8 cellular contexts compared by ENCODE assay signal in genomic region chr7:143836622-143837021, GRCh38.
DNase-seq lines count a peak whose midpoint lies in the region; ATAC-seq and TF ChIP-seq lines count a peak whose summit lies in the region.
"Not testable (repeated sequence)": the region's sequence is repeated elsewhere in the genome, so short reads cannot be mapped to it uniquely, and the experiment has no call there.

No MANE protein-coding gene starts in this region.

- not testable (repeated sequence) for H3K4me1 Mint-ChIP-seq in T-helper 17 cell; progenitor cell of endocrine pancreas (ENCODE audit: low read depth)

- no CpG with 5 or more reads among the region's 38 CpGs for WGBS in gastroesophageal sphincter (ENCODE audit: low coverage in 1 of 2), 2 donors
- WGBS in suprapubic skin, result no CpG with 5 or more reads among the region's 38 CpGs

- H3K4me3 ChIP-seq in gastroesophageal sphincter (peak overlapping the region; percentile 26 to 47), suprapubic skin (peak overlapping the region; percentile 47)

- ATAC-seq in GM18499 (IDR thresholded peaks at IDR 0.05; ENCODE audit: insufficient read depth, unreplicated experiment) (peak; percentile 68), HG02642 (IDR thresholded peaks at IDR 0.05; ENCODE audit: poor library complexity, unreplicated experiment) (peak; percentile 84), T-helper 17 cell (peak; percentile 82), gastroesophageal sphincter (peak; percentile 96)

- H3K36me3 Mint-ChIP-seq in T-helper 17 cell (ENCODE audit: low read depth); progenitor cell of endocrine pancreas (ENCODE audit: insufficient read depth): not testable (repeated sequence)

- H3K36me3 ChIP-seq in gastroesophageal sphincter, suprapubic skin: not testable (repeated sequence)

- not testable (repeated sequence) for H3K9me3 Mint-ChIP-seq in progenitor cell of endocrine pancreas (ENCODE audit: low read depth)

- DNase-seq in NCI-H1105 (lab: John Stamatoyannopoulos, UW) (peak; percentile 62), T-helper 17 cell (peak; percentile 65 to 95 (median 91)), progenitor cell of endocrine pancreas (ENCODE audit: low spot score, unreplicated experiment) (peak; percentile 91), suprapubic skin (ENCODE audit: low spot score in 2 of 2) (peak; percentile 98)
- peak; percentile 95 for DNase-seq in activated gamma-delta T cell treated with anti-CD3 and anti-CD28 coated beads, Interleukin-2, amount 50 U/mL, for 16 hours (ENCODE audit: low read depth)

- not testable (repeated sequence) for H3K27me3 Mint-ChIP-seq in T-helper 17 cell, progenitor cell of endocrine pancreas

- not testable (repeated sequence) for TF ChIP-seq EP300 in gastroesophageal sphincter (IDR thresholded peaks at IDR 0.05); suprapubic skin (IDR thresholded peaks at IDR 0.05)

- TF ChIP-seq CTCF in gastroesophageal sphincter (IDR thresholded peaks at IDR 0.05); progenitor cell of endocrine pancreas (IDR thresholded peaks at IDR 0.05; ENCODE audit: unreplicated experiment); suprapubic skin (IDR thresholded peaks at IDR 0.05): not testable (repeated sequence)

- not testable (repeated sequence) for H3K9me3 ChIP-seq in T-helper 17 cell (ENCODE audit: control insufficient read depth, low read length, poor library complexity, severe bottlenecking); gastroesophageal sphincter; suprapubic skin

- not testable (repeated sequence) for TF ChIP-seq POLR2A in gastroesophageal sphincter (IDR thresholded peaks at IDR 0.05); suprapubic skin (IDR thresholded peaks at IDR 0.05)

- not testable (repeated sequence) for H3K27ac Mint-ChIP-seq in T-helper 17 cell, progenitor cell of endocrine pancreas

- H3K4me3 Mint-ChIP-seq in T-helper 17 cell, result peak overlapping the region; percentile 55
- peak overlapping the region; percentile 70 for H3K4me3 Mint-ChIP-seq in progenitor cell of endocrine pancreas (ENCODE audit: low read depth)

- not testable (repeated sequence) for H3K27me3 ChIP-seq in gastroesophageal sphincter, suprapubic skin

- not testable (repeated sequence) for H3K4me1 ChIP-seq in gastroesophageal sphincter, suprapubic skin

- H3K27ac ChIP-seq in gastroesophageal sphincter (peak overlapping the region in 3 of 4 donors; percentile 61 to 73 (median 71)), suprapubic skin (peak overlapping the region; percentile 62)

Comparison
In these comparisons a context has a peak if more than half of its experiments do, and no peak if none do; other contexts are left out.
1. Peak in every context shown above with its lines: DNase-seq, ATAC-seq, H3K4me3 ChIP-seq and H3K27ac ChIP-seq.